ENCODE assay signal across 19 cellular contexts in the genomic region with DNA sequence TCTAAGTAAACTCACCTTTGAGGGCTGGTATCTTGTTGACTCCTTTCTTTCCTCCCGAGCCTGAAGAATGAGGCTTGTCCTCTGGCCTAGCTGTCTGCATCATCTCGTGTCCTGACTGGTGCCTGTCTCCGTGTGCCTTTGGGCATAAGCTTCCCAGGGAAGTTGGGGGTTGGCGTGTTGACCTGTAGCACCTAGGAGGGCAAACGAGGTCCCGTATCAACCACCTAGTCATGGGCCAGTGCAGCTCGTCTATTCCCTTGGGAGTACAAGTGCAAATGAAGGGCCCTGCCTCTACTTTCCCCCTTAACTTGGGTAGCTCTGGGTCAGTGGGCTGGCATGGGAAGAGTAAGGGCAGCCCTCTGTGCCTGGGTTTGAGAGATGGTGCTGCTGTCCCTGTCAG. TPM values are rescaled to one million over a fixed set of nuclear protein-coding genes. Genes with fewer than 3 reads are reported as not detected.
DNase-seq lines count a peak whose midpoint lies in the region; ATAC-seq and TF ChIP-seq lines count a peak whose summit lies in the region.
"Had no signal": no experiment of that assay in that cellular context is flagged by ENCODE, and none has a peak within 500 bp of the region (broad histone marks: within the 10 kb centered on the region; RNA-seq: fewer than 3 reads in every experiment).

No MANE protein-coding gene starts in this region.

- ATAC-seq in CD4-positive, alpha-beta T cell (ENCODE audit: poor library complexity), result no peak
- no peak for ATAC-seq in naive B cell (ENCODE audit: low read depth in 2 of 2)

- H3K36me3 Mint-ChIP-seq in T-helper 1 cell treated with Interleukin-12 subunit alpha and Interleukin-12 subunit beta and Interleukin-4 antibody, amounts not matched to agents 30 μg/mL and 1 μg/mL, for 36 hours (ENCODE audit: low read depth), result peaks cover 38% of the 10 kb centered on the region
- peaks cover 31% of the 10 kb centered on the region for H3K36me3 Mint-ChIP-seq in CD4-positive, alpha-beta T cell (ENCODE audit: low read depth)
- H3K36me3 Mint-ChIP-seq in activated CD4-positive, alpha-beta memory T cell treated with anti-CD3 and anti-CD28 coated beads, Interleukin-2, amount 10 ng/mL, durations not matched to agents 7 days and 5 days (ENCODE audit: low read depth), result peaks cover 66% of the 10 kb centered on the region
- H3K36me3 Mint-ChIP-seq in naive B cell, result peaks cover 0 to 11% of the 10 kb centered on the region in 2 donors

- DNase-seq in T-helper 1 cell, result no peak
- DNase-seq in CD4-positive, alpha-beta T cell, result no peak
- DNase-seq in activated CD4-positive, alpha-beta memory T cell treated with anti-CD3 and anti-CD28 coated beads, Interleukin-2, amount 10 ng/mL, durations not matched to agents 7 days and 5 days, result no peak
- DNase-seq in naive B cell, result no peak
- DNase-seq in ovary, result no peak
- DNase-seq in stimulated activated CD4-positive, alpha-beta T cell treated with anti-CD3 and anti-CD28 coated beads, Interleukin-2, amount 100 ng/mL, for 48 hours, result no peak
- DNase-seq in HCEC 1CT, result no peak
- DNase-seq: DMS53; foreskin fibroblast; H7; NCI-H1092; NCI-H510A treated with DMSO at 0.1 percent for 48 hours; SHP77; stimulated activated CD4-positive, alpha-beta T cell treated with anti-CD3 and anti-CD28 coated beads, Interleukin-4, amount 100 ng/mL, for 4 hours; stimulated activated CD8-positive, alpha-beta memory T cell treated with anti-CD3 and anti-CD28 coated beads, Interleukin-4, amount 100 ng/mL, for 48 hours; thyroid gland had no signal

- TF ChIP-seq CTCF in CD4-positive, alpha-beta T cell (IDR thresholded peaks at IDR 0.05), result no peak
- TF ChIP-seq CTCF in ovary (IDR thresholded peaks at IDR 0.05), result no peak

- no peak for TF ChIP-seq POLR2A in ovary (IDR thresholded peaks at IDR 0.05)

- no peaks in the 10 kb centered on the region for H3K9me3 Mint-ChIP-seq in T-helper 1 cell treated with Interleukin-12 subunit alpha and Interleukin-12 subunit beta and Interleukin-4 antibody, amounts not matched to agents 30 μg/mL and 1 μg/mL, for 36 hours
- no peaks in the 10 kb centered on the region for H3K9me3 Mint-ChIP-seq in CD4-positive, alpha-beta T cell
- H3K9me3 Mint-ChIP-seq in activated CD4-positive, alpha-beta memory T cell treated with anti-CD3 and anti-CD28 coated beads, Interleukin-2, amount 10 ng/mL, durations not matched to agents 7 days and 5 days, result no peaks in the 10 kb centered on the region
- no peaks in the 10 kb centered on the region for H3K9me3 Mint-ChIP-seq in naive B cell

- peaks cover 70% of the 10 kb centered on the region for H3K4me1 Mint-ChIP-seq in T-helper 1 cell treated with Interleukin-12 subunit alpha and Interleukin-12 subunit beta and Interleukin-4 antibody, amounts not matched to agents 30 μg/mL and 1 μg/mL, for 36 hours (ENCODE audit: low read depth)
- peaks cover 84% of the 10 kb centered on the region for H3K4me1 Mint-ChIP-seq in CD4-positive, alpha-beta T cell (ENCODE audit: low read depth)
- peaks cover 99% of the 10 kb centered on the region for H3K4me1 Mint-ChIP-seq in activated CD4-positive, alpha-beta memory T cell treated with anti-CD3 and anti-CD28 coated beads, Interleukin-2, amount 10 ng/mL, durations not matched to agents 7 days and 5 days
- peaks cover 60 to 89% (median 82%) of the 10 kb centered on the region in 3 donors for H3K4me1 Mint-ChIP-seq in naive B cell

- CTCF ChIA-PET in CD4-positive, alpha-beta T cell (lab: Charles Lee), result interaction anchor here (3.1 to 6.3 kb wide), 2 partner anchors 9 to 38 kb away, joined by 36 to 113 read pairs; a partner anchor contains a TSS
- CTCF ChIA-PET in activated CD4-positive, alpha-beta memory T cell treated with anti-CD3 and anti-CD28 coated beads, Interleukin-2, amount 10 ng/mL, durations not matched to agents 7 days and 5 days (lab: Charles Lee), result interaction anchor here (6.8 to 10.3 kb wide), 2 partner anchors 8 to 178 kb away, joined by 175 to 256 read pairs; a partner anchor contains a TSS

- H3K27ac ChIP-seq in CD4-positive, alpha-beta T cell (ENCODE audit: low read depth, low read length), result peak overlapping the region; percentile 30
- H3K27ac ChIP-seq in ovary, result no peak overlapping the region
- H3K27ac ChIP-seq: 22Rv1, KMS-11 had no signal

- 81 to 91% (median 85%) methylated on average over 7 of the region's 7 CpGs for WGBS in ovary, 3 donors

- H3K9me3 ChIP-seq in CD4-positive, alpha-beta T cell (ENCODE audit: control insufficient read depth, low read length), result no peaks in the 10 kb centered on the region
- no peaks in the 10 kb centered on the region for H3K9me3 ChIP-seq in ovary
- H3K9me3 ChIP-seq: thyroid gland had no signal

- intact Hi-C loops in CD4-positive, alpha-beta T cell (cut with DNase I, micrococcal nuclease), result loop anchor here in 1 of 2 experiments (5.0 kb wide), 1 partner anchor 292 kb away; a partner anchor contains a TSS
- intact Hi-C loops in ovary (cut with DNase I), result loop anchor here in 3 of 4 donors (5.0 to 10.0 kb wide), 4 partner anchors 145 to 1062 kb away; a partner anchor contains a TSS

- no peaks in the 10 kb centered on the region for H3K27me3 ChIP-seq in CD4-positive, alpha-beta T cell (ENCODE audit: control insufficient read depth, insufficient read depth, low read length)
- no peaks in the 10 kb centered on the region for H3K27me3 ChIP-seq in ovary
- H3K27me3 ChIP-seq: thyroid gland had no signal

- H3K4me3 ChIP-seq in ovary, result no peak overlapping the region
- H3K4me3 ChIP-seq: thyroid gland had no signal

- POLR2A ChIA-PET in CD4-positive, alpha-beta T cell (lab: Charles Lee), result interaction anchor here (0.8 to 4.2 kb wide), 2 partner anchors 10 to 180 kb away, joined by 5 to 58 read pairs; a partner anchor contains a TSS
- POLR2A ChIA-PET in activated CD4-positive, alpha-beta memory T cell treated with anti-CD3 and anti-CD28 coated beads, Interleukin-2, amount 10 ng/mL, durations not matched to agents 7 days and 5 days (lab: Charles Lee), result interaction anchor here (1.1 to 4.5 kb wide), 3 partner anchors 9 to 181 kb away, joined by 3 to 140 read pairs (median 20); a partner anchor contains a TSS

- H3K36me3 ChIP-seq in ovary, result no peaks in the 10 kb centered on the region

- TF ChIP-seq EP300 in ovary (IDR thresholded peaks at IDR 0.05), result no peak

- H3K27ac Mint-ChIP-seq in T-helper 1 cell treated with Interleukin-12 subunit alpha and Interleukin-12 subunit beta and Interleukin-4 antibody, amounts not matched to agents 30 μg/mL and 1 μg/mL, for 36 hours, result peak overlapping the region; percentile 71
- H3K27ac Mint-ChIP-seq in CD4-positive, alpha-beta T cell, result peak overlapping the region; percentile 32
- H3K27ac Mint-ChIP-seq in activated CD4-positive, alpha-beta memory T cell treated with anti-CD3 and anti-CD28 coated beads, Interleukin-2, amount 10 ng/mL, durations not matched to agents 7 days and 5 days, result peak overlapping the region; percentile 75
- H3K27ac Mint-ChIP-seq in naive B cell, result peak overlapping the region; percentile 60 to 93 (median 70)

- no peak overlapping the region for H3K4me3 Mint-ChIP-seq in T-helper 1 cell treated with Interleukin-12 subunit alpha and Interleukin-12 subunit beta and Interleukin-4 antibody, amounts not matched to agents 30 μg/mL and 1 μg/mL, for 36 hours
- H3K4me3 Mint-ChIP-seq in CD4-positive, alpha-beta T cell, result no peak overlapping the region
- no peak overlapping the region for H3K4me3 Mint-ChIP-seq in activated CD4-positive, alpha-beta memory T cell treated with anti-CD3 and anti-CD28 coated beads, Interleukin-2, amount 10 ng/mL, durations not matched to agents 7 days and 5 days
- peak overlapping the region in 4 of 8 donors; percentile 18 to 54 (median 23) for H3K4me3 Mint-ChIP-seq in naive B cell

- no peaks in the 10 kb centered on the region for H3K4me1 ChIP-seq in ovary (ENCODE audit: insufficient read depth)

- no peaks in the 10 kb centered on the region for H3K27me3 Mint-ChIP-seq in T-helper 1 cell treated with Interleukin-12 subunit alpha and Interleukin-12 subunit beta and Interleukin-4 antibody, amounts not matched to agents 30 μg/mL and 1 μg/mL, for 36 hours (ENCODE audit: low read depth)
- no peaks in the 10 kb centered on the region for H3K27me3 Mint-ChIP-seq in CD4-positive, alpha-beta T cell
- H3K27me3 Mint-ChIP-seq in activated CD4-positive, alpha-beta memory T cell treated with anti-CD3 and anti-CD28 coated beads, Interleukin-2, amount 10 ng/mL, durations not matched to agents 7 days and 5 days, result no peaks in the 10 kb centered on the region
- H3K27me3 Mint-ChIP-seq in naive B cell, result no peaks in the 10 kb centered on the region

RNA-seq across cellular contexts. Expression of a gene that starts 8.7 kb away (rescaled TPM):
- 10 to 100 TPM; 24.9 to 25.9 TPM for total RNA-seq in CD4-positive, alpha-beta T cell
- 100 to 1,000 TPM; 103 to 108 TPM for total RNA-seq in activated CD4-positive, alpha-beta memory T cell treated with anti-CD3 and anti-CD28 coated beads, Interleukin-2, amount 10 ng/mL, durations not matched to agents 7 days and 5 days
- polyA plus RNA-seq in naive B cell (ENCODE audit: low read depth in 6 of 6), result 100 to 1,000 TPM in 2 of 6 donors, 10 to 100 TPM in 4; 69.7 to 101 (median 87.2) TPM
- 10 to 100 TPM; 27.1 to 88.8 (median 38.7) TPM for total RNA-seq in ovary
- 10 to 100 TPM; 51.0 to 62.3 TPM for polyA plus RNA-seq in ovary

RNA-seq across cellular contexts. Expression of a gene that starts 27.1 kb away (rescaled TPM):
- 1 to 10 TPM; 4.1 to 4.2 TPM for total RNA-seq in CD4-positive, alpha-beta T cell
- total RNA-seq in activated CD4-positive, alpha-beta memory T cell treated with anti-CD3 and anti-CD28 coated beads, Interleukin-2, amount 10 ng/mL, durations not matched to agents 7 days and 5 days, result 1 to 10 TPM; 1.7 to 2.4 TPM
- under 1 TPM in 2 of 6 donors, not detected in 4; 0.07 to 0.15 TPM for polyA plus RNA-seq in naive B cell (ENCODE audit: low read depth in 6 of 6)
- total RNA-seq in ovary, result under 1 TPM in 4 of 7 donors, not detected in 3; 0.25 to 0.47 (median 0.34) TPM
- polyA plus RNA-seq in ovary, result under 1 TPM; 0.10 to 0.24 TPM
